In the genomic region with DNA sequence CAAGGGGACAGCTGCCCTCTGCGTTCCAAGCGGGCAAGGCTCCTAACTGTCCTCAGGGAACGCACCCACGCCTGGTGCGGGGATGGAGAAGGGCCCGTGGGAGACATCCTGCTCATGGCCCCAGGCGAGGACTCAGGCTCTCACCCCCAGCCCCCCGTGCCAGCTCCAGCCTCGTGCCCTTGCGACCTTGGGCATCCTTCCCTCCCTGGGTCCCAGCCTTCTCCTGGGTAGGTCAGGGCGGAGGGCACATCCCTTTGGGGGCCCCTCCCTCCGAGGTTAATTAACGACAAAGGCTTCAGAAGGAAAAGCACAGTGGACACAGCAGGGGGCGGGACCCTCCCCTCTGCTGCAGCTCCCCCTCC, we compare ENCODE assay signal across 1 cellular context.
TF ChIP-seq lines count a peak whose summit lies in the region.

No MANE protein-coding gene starts in this region.

TF ChIP-seq in GM23338, 12 proteins besides CTCF, POLR2A, EP300 and RAD21 (continued from another document):
- TF ChIP-seq, protein P1, sequence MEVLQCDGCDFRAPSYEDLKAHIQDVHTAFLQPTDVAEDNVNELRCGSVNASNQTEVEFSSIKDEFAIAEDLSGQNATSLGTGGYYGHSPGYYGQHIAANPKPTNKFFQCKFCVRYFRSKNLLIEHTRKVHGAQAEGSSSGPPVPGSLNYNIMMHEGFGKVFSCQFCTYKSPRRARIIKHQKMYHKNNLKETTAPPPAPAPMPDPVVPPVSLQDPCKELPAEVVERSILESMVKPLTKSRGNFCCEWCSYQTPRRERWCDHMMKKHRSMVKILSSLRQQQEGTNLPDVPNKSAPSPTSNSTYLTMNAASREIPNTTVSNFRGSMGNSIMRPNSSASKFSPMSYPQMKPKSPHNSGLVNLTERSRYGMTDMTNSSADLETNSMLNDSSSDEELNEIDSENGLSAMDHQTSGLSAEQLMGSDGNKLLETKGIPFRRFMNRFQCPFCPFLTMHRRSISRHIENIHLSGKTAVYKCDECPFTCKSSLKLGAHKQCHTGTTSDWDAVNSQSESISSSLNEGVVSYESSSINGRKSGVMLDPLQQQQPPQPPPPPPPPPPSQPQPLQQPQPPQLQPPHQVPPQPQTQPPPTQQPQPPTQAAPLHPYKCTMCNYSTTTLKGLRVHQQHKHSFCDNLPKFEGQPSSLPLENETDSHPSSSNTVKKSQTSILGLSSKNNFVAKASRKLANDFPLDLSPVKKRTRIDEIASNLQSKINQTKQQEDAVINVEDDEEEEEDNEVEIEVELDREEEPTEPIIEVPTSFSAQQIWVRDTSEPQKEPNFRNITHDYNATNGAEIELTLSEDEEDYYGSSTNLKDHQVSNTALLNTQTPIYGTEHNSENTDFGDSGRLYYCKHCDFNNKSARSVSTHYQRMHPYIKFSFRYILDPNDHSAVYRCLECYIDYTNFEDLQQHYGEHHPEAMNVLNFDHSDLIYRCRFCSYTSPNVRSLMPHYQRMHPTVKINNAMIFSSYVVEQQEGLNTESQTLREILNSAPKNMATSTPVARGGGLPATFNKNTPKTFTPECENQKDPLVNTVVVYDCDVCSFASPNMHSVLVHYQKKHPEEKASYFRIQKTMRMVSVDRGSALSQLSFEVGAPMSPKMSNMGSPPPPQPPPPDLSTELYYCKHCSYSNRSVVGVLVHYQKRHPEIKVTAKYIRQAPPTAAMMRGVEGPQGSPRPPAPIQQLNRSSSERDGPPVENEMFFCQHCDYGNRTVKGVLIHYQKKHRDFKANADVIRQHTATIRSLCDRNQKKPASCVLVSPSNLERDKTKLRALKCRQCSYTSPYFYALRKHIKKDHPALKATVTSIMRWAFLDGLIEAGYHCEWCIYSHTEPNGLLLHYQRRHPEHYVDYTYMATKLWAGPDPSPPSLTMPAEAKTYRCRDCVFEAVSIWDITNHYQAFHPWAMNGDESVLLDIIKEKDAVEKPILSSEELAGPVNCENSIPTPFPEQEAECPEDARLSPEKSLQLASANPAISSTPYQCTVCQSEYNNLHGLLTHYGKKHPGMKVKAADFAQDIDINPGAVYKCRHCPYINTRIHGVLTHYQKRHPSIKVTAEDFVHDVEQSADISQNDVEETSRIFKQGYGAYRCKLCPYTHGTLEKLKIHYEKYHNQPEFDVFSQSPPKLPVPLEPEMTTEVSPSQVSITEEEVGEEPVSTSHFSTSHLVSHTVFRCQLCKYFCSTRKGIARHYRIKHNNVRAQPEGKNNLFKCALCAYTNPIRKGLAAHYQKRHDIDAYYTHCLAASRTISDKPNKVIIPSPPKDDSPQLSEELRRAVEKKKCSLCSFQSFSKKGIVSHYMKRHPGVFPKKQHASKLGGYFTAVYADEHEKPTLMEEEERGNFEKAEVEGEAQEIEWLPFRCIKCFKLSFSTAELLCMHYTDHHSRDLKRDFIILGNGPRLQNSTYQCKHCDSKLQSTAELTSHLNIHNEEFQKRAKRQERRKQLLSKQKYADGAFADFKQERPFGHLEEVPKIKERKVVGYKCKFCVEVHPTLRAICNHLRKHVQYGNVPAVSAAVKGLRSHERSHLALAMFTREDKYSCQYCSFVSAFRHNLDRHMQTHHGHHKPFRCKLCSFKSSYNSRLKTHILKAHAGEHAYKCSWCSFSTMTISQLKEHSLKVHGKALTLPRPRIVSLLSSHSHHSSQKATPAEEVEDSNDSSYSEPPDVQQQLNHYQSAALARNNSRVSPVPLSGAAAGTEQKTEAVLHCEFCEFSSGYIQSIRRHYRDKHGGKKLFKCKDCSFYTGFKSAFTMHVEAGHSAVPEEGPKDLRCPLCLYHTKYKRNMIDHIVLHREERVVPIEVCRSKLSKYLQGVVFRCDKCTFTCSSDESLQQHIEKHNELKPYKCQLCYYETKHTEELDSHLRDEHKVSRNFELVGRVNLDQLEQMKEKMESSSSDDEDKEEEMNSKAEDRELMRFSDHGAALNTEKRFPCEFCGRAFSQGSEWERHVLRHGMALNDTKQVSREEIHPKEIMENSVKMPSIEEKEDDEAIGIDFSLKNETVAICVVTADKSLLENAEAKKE (CRISPR knock-in tag; IDR thresholded peaks at IDR 0.05), result no peak
